8 cellular contexts compared by ENCODE assay signal in genomic region chr10:89278034-89278535, GRCh38. TPM values are rescaled to one million over a fixed set of nuclear protein-coding genes. Genes with fewer than 3 reads are reported as not detected.
A peak's percentile ranks its signal among the peaks of the same experiment; 100 is the strongest.
DNase-seq lines count a peak whose midpoint lies in the region; ATAC-seq lines count a peak whose summit lies in the region.

No MANE protein-coding gene starts in this region.

- H3K27me3 ChIP-seq in thymus (ENCODE audit: control insufficient read depth, insufficient read depth), result no peaks in the 10 kb centered on the region

- H3K36me3 ChIP-seq in thymus (ENCODE audit: control insufficient read depth, insufficient read depth), result no peaks in the 10 kb centered on the region

- no peak overlapping the region for H3K27ac Mint-ChIP-seq in effector memory CD8-positive, alpha-beta T cell

- H3K27ac ChIP-seq in caudate nucleus (ENCODE audit: low read depth, low read length) (peak overlapping the region; percentile 64), thymus (ENCODE audit: low read depth) (peak overlapping the region; percentile 69)

- H3K9me3 Mint-ChIP-seq in effector memory CD8-positive, alpha-beta T cell, result no peaks in the 10 kb centered on the region

- H3K4me3 Mint-ChIP-seq in effector memory CD8-positive, alpha-beta T cell, result no peak overlapping the region

- ATAC-seq in left lobe of liver, result peak; percentile 83
- no peak for ATAC-seq in HG02588 (IDR thresholded peaks at IDR 0.05; ENCODE audit: unreplicated experiment)
- ATAC-seq in effector memory CD8-positive, alpha-beta T cell (replicated peaks), result no peak

- H3K27me3 Mint-ChIP-seq in effector memory CD8-positive, alpha-beta T cell, result peaks cover 0 to 11% of the 10 kb centered on the region in 2 donors

- no peaks in the 10 kb centered on the region for H3K4me1 ChIP-seq in thymus (ENCODE audit: control insufficient read depth, insufficient read depth, low read length)

- DNase-seq in HS-5 (ENCODE audit: low read depth), result peak; percentile 95
- DNase-seq in caudate nucleus (lab: John Stamatoyannopoulos, UW), result no peak
- no peak for DNase-seq in left lobe of liver (ENCODE audit: low spot score)
- DNase-seq in AML-193 (lab: John Stamatoyannopoulos, UW), result no peak
- DNase-seq in activated CD8-positive, alpha-beta memory T cell treated with anti-CD3 and anti-CD28 coated beads for 24 hours, result no peak
- no peak for DNase-seq in effector memory CD8-positive, alpha-beta T cell

- WGBS in thymus, result 95% methylated on average over 1 of the region's 1 CpG

- H3K36me3 Mint-ChIP-seq in effector memory CD8-positive, alpha-beta T cell (ENCODE audit: insufficient read depth), result no peaks in the 10 kb centered on the region

- no peak overlapping the region for H3K4me3 ChIP-seq in thymus (ENCODE audit: low read length)

- no peaks in the 10 kb centered on the region for H3K9me3 ChIP-seq in thymus (ENCODE audit: control insufficient read depth)

- no peaks in the 10 kb centered on the region for H3K4me1 Mint-ChIP-seq in effector memory CD8-positive, alpha-beta T cell (ENCODE audit: low read depth in 2 of 2)

RNA-seq across cellular contexts. Expression of gene IFIT2, which starts 23.8 kb away (rescaled TPM):
- total RNA-seq in left lobe of liver, result 6.0 TPM
- polyA plus RNA-seq in thymus, result 16.0 TPM

RNA-seq across cellular contexts. Expression of gene LIPA, which starts 26.5 kb away (rescaled TPM):
- total RNA-seq in left lobe of liver, result 53.8 TPM
- 62.3 TPM for polyA plus RNA-seq in thymus

RNA-seq across cellular contexts. Expression of gene IFIT3, which starts 49.7 kb away (rescaled TPM):
- total RNA-seq in left lobe of liver, result 8.7 TPM
- 31.5 TPM for polyA plus RNA-seq in thymus
